ENCODE assay signal across 2 cellular contexts in the genomic region with DNA sequence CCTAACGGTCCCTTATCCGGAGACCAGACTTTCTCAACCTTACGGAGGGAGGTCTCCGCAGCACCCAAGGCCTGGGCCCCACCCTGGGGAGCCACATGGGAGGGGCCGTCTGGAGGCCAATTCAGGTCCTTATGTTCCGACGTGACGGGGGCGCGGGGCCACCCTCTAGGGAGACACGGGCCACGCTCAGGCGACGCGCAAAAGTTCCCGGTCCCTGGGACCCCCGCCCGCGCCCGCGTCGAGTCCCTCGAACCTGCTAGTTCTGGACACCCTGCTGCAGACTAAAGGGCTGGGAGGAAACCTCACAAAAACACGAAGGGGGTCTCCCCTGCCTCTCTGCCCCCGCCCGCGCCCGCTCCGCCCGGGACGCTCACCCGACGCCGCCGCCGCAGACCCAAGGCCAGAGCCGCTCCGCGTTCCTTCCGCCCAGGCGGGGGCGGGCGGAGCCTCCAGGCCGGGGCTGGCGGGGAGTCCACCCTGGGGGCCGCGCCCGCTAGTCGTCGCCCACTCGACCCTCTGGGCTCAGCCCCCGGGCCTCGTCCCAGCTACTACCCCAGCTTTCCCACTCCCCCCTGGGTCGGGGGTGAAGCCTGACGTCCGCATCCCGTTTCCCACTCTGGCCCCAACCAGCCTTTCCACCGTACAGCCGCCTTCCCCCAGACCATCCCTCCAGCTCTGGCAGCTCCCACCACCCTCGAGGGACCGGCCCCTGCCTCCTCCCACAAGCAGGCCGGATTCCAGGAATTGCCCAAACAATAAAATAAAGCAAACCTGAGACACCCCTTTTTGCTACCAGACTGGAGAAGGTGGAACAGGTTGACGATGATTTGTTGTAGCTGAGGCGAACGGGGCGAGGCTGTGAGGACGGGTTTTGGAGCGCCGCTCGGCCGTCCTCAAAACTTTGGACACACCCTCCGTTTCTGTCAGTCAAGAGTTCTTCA.
TF ChIP-seq lines count a peak whose summit lies in the region.

No MANE protein-coding gene starts in this region.

TF ChIP-seq in HCT116, 20 proteins besides CTCF, POLR2A, EP300 and RAD21:
- TF ChIP-seq POLR2AphosphoS5 (IDR thresholded peaks at IDR 0.05; ENCODE audit: low read depth, low read length): no peak
- TF ChIP-seq, protein P1, sequence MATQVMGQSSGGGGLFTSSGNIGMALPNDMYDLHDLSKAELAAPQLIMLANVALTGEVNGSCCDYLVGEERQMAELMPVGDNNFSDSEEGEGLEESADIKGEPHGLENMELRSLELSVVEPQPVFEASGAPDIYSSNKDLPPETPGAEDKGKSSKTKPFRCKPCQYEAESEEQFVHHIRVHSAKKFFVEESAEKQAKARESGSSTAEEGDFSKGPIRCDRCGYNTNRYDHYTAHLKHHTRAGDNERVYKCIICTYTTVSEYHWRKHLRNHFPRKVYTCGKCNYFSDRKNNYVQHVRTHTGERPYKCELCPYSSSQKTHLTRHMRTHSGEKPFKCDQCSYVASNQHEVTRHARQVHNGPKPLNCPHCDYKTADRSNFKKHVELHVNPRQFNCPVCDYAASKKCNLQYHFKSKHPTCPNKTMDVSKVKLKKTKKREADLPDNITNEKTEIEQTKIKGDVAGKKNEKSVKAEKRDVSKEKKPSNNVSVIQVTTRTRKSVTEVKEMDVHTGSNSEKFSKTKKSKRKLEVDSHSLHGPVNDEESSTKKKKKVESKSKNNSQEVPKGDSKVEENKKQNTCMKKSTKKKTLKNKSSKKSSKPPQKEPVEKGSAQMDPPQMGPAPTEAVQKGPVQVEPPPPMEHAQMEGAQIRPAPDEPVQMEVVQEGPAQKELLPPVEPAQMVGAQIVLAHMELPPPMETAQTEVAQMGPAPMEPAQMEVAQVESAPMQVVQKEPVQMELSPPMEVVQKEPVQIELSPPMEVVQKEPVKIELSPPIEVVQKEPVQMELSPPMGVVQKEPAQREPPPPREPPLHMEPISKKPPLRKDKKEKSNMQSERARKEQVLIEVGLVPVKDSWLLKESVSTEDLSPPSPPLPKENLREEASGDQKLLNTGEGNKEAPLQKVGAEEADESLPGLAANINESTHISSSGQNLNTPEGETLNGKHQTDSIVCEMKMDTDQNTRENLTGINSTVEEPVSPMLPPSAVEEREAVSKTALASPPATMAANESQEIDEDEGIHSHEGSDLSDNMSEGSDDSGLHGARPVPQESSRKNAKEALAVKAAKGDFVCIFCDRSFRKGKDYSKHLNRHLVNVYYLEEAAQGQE (IDR thresholded peaks at IDR 0.05; ENCODE audit: low read depth): no peak

TF ChIP-seq in SK-N-SH, 30 proteins besides CTCF, POLR2A, EP300 and RAD21:
- TF ChIP-seq, protein P2, sequence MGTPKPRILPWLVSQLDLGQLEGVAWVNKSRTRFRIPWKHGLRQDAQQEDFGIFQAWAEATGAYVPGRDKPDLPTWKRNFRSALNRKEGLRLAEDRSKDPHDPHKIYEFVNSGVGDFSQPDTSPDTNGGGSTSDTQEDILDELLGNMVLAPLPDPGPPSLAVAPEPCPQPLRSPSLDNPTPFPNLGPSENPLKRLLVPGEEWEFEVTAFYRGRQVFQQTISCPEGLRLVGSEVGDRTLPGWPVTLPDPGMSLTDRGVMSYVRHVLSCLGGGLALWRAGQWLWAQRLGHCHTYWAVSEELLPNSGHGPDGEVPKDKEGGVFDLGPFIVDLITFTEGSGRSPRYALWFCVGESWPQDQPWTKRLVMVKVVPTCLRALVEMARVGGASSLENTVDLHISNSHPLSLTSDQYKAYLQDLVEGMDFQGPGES (IDR thresholded peaks at IDR 0.05; ENCODE audit: low read depth, low read length): no peak
- TF ChIP-seq JUND (IDR thresholded peaks at IDR 0.05) (no peak), YY1 (IDR thresholded peaks at IDR 0.05; ENCODE audit: low read depth) (no peak), TAF1 (IDR thresholded peaks at IDR 0.05; ENCODE audit: borderline replicate concordance, low read depth, low read length) (no peak), SMC3 (IDR thresholded peaks at IDR 0.05; ENCODE audit: low read depth, low read length) (no peak), GABPA (IDR thresholded peaks at IDR 0.05; ENCODE audit: low read depth) (no peak), RXRA (IDR thresholded peaks at IDR 0.05; ENCODE audit: borderline replicate concordance, low read depth) (no peak), RCOR1 (IDR thresholded peaks at IDR 0.05; ENCODE audit: low read length) (no peak)
- TF ChIP-seq, protein P3, sequence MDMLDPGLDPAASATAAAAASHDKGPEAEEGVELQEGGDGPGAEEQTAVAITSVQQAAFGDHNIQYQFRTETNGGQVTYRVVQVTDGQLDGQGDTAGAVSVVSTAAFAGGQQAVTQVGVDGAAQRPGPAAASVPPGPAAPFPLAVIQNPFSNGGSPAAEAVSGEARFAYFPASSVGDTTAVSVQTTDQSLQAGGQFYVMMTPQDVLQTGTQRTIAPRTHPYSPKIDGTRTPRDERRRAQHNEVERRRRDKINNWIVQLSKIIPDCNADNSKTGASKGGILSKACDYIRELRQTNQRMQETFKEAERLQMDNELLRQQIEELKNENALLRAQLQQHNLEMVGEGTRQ (IDR thresholded peaks at IDR 0.05; ENCODE audit: borderline replicate concordance, low read depth, low read length): no peak
- TF ChIP-seq, protein P4, sequence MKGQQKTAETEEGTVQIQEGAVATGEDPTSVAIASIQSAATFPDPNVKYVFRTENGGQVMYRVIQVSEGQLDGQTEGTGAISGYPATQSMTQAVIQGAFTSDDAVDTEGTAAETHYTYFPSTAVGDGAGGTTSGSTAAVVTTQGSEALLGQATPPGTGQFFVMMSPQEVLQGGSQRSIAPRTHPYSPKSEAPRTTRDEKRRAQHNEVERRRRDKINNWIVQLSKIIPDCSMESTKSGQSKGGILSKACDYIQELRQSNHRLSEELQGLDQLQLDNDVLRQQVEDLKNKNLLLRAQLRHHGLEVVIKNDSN (IDR thresholded peaks at IDR 0.05; ENCODE audit: borderline replicate concordance, low read depth): no peak
- TF ChIP-seq, protein P5, sequence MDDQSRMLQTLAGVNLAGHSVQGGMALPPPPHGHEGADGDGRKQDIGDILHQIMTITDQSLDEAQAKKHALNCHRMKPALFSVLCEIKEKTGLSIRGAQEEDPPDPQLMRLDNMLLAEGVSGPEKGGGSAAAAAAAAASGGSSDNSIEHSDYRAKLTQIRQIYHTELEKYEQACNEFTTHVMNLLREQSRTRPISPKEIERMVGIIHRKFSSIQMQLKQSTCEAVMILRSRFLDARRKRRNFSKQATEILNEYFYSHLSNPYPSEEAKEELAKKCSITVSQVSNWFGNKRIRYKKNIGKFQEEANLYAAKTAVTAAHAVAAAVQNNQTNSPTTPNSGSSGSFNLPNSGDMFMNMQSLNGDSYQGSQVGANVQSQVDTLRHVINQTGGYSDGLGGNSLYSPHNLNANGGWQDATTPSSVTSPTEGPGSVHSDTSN (IDR thresholded peaks at IDR 0.05): no peak
- TF ChIP-seq, protein P6, sequence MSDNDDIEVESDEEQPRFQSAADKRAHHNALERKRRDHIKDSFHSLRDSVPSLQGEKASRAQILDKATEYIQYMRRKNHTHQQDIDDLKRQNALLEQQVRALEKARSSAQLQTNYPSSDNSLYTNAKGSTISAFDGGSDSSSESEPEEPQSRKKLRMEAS (IDR thresholded peaks at IDR 0.05; ENCODE audit: low read depth): no peak
